In the genomic region with DNA sequence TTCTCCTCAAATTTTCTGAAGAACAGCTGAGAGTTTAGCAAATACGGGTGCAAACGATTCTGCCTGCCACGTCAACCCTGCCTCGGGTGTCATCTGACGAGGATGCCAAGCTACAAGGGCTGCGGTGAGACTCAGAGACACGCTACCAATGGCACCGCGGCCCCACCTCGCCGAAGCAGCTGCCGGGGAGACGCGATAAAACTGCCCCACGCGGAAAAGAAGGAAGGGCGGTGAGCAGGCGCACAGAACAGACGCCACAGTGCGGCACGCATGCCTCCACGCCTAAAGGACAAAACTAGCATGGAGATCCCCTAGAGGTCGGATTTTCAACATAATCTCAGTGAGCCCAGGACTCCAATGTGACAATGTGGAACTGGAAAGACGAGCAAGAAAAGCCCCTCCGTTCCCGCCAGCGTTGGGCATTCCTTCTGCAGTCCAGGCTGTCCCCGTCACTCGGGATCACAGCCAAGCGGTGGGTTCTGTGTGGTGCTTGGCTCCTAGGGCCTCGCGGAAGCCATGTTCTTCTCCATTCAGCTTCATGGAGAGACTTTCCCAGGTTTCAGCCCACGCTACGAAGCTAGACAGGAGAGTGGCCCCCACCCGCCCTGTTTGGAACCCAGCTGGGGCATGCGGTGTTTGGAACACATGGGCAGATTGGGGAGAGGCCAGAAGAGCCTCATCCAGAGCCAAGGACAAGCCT, we compare ENCODE assay signal across 8 cellular contexts.
A peak's percentile ranks its signal among the peaks of the same experiment; 100 is the strongest.
DNase-seq lines count a peak whose midpoint lies in the region; ATAC-seq and TF ChIP-seq lines count a peak whose summit lies in the region.

No MANE protein-coding gene starts in this region.

- DNase-seq in LNCaP clone FGC (ENCODE audit: low read depth) (no peak), globus pallidus (ENCODE audit: low spot score) (peak; percentile 61), Kasumi-1 (lab: John Stamatoyannopoulos, UW) (no peak), KG1 (lab: John Stamatoyannopoulos, UW) (no peak)
- DNase-seq in activated CD4-positive, alpha-beta T cell treated with anti-CD3 and anti-CD28 coated beads, Interleukin-2, amount 50 U/mL, for 4 hours, result peak; percentile 70 to 77
- peak; percentile 64 for DNase-seq in stimulated activated CD4-positive, alpha-beta T cell treated with anti-CD3 and anti-CD28 coated beads, Interleukin-2, amount 100 ng/mL, for 4 hours (ENCODE audit: low read depth)

- no peak for ATAC-seq in GM21526 (IDR thresholded peaks at IDR 0.05; ENCODE audit: low FRiP score, unreplicated experiment)
- ATAC-seq in HG03039 (IDR thresholded peaks at IDR 0.05; ENCODE audit: unreplicated experiment), result no peak

- peak overlapping the region; percentile 34 for H3K4me3 ChIP-seq in LNCaP clone FGC (ENCODE audit: low read depth, low read length)

- no peak for TF ChIP-seq CTCF in LNCaP clone FGC (IDR thresholded peaks at IDR 0.05; ENCODE audit: control insufficient read depth, extremely low read depth, insufficient read depth)

Comparison
In these comparisons a context has a peak if more than half of its experiments do, and no peak if none do; other contexts are left out.
1. DNase-seq: peak in activated CD4-positive, alpha-beta T cell treated with anti-CD3 and anti-CD28 coated beads, Interleukin-2, amount 50 U/mL, for 4 hours (2 of 2), globus pallidus (single experiment) and stimulated activated CD4-positive, alpha-beta T cell treated with anti-CD3 and anti-CD28 coated beads, Interleukin-2, amount 100 ng/mL, for 4 hours (single experiment); none in LNCaP clone FGC (single experiment), Kasumi-1 (0 of 2) and KG1 (single experiment).